Comparison of ENCODE assay signal across 8 cellular contexts in the genomic region with DNA sequence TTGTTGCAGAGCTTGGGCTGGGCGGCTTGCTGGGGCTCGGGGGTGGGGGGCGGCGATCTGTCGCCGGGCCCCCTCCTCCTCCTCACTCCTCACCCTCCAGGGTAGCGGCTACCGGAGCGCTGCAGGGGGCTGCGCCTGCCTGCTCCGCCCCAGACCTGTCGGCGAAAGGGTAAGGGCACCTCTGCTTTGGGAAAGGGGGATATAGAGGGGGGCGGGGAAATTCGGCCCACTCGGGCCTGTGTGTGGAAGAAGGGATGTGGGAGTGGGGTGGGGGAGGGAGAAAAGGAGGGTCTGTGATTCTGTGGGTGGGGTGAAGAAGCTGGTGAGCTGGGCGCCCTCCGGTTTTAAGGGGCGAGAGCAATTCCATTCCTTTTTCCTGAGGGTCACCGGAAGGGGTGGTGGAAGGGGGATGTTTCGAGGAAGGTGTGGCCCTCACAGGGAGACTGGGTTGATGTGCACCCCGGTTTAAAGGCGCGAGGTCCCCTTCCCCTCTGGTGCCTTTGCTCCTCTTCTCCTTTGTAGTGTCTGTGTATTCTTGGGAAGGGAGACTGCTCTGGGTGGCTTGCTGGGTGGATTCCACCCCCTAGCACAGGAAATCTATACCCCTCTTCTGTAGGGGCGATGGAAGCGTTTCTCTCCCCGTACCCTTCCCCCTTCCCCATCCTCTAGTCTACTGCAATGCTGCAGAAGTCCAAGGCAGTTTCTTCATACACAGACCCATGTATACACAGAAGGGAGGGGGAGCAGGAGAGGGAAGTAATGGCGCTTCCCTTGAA. TPM values are rescaled to one million over a fixed set of nuclear protein-coding genes. Genes with fewer than 3 reads are reported as not detected.
DNase-seq lines count a peak whose midpoint lies in the region; ATAC-seq and TF ChIP-seq lines count a peak whose summit lies in the region.

No MANE protein-coding gene starts in this region.

- H2AK5ac ChIP-seq in mesenchymal stem cell (ENCODE audit: low read length, severe bottlenecking) = peak overlapping the region; percentile 67

- H3K4me3 ChIP-seq in mesenchymal stem cell (ENCODE audit: insufficient read depth in 1 of 2, low read depth in 1 of 2, low read length in 2 of 2) (peak overlapping the region; percentile 93 to 96), thyroid gland (replicated peaks in 1 of 3) (peak overlapping the region; percentile 86 to 98 (median 96))

- H3K14ac ChIP-seq in mesenchymal stem cell (ENCODE audit: low read length in 2 of 2) = peak overlapping the region in 1 of 2 experiments; percentile 61

- H3K79me1 ChIP-seq in mesenchymal stem cell (replicated peaks; ENCODE audit: low read length, poor library complexity, severe bottlenecking) = no peaks in the 10 kb centered on the region

- H3K4me2 ChIP-seq in mesenchymal stem cell (ENCODE audit: low read length, poor library complexity, severe bottlenecking) = peak overlapping the region; percentile 55

- peak overlapping the region; percentile 34 for H4K91ac ChIP-seq in mesenchymal stem cell (ENCODE audit: low read length)

- H3K4ac ChIP-seq in mesenchymal stem cell (ENCODE audit: low read depth in 1 of 2, low read length in 2 of 2) = peak overlapping the region; percentile 46 to 97

- peak overlapping the region; percentile 94 for H3K9ac ChIP-seq in mesenchymal stem cell (ENCODE audit: low read length)

- no peak for TF ChIP-seq POLR2A in thyroid gland (IDR thresholded peaks at IDR 0.05)

- intact Hi-C loops in thyroid gland (cut with DNase I) = no loop called here

- no peaks in the 10 kb centered on the region for H3K9me3 ChIP-seq in mesenchymal stem cell (ENCODE audit: control insufficient read depth, low read length)
- H3K9me3 ChIP-seq in thyroid gland = no peaks in the 10 kb centered on the region

- H3K36me3 ChIP-seq in mesenchymal stem cell (ENCODE audit: control insufficient read depth in 1 of 2, insufficient read depth in 2 of 2, low read depth in 1 of 2, low read length in 2 of 2) = peaks cover 0 to 2% of the 10 kb centered on the region in 2 experiments
- no peaks in the 10 kb centered on the region for H3K36me3 ChIP-seq in thyroid gland

- no peak overlapping the region for H2BK15ac ChIP-seq in mesenchymal stem cell (ENCODE audit: low read depth, poor library complexity, severe bottlenecking)

- no peaks in the 10 kb centered on the region for H3K9me3 Mint-ChIP-seq in T-helper 2 cell treated with Interferon-gamma antibody and Interleukin-4, amounts not matched to agents 5 μg/mL and 100 μg/mL, for 36 hours
- H3K9me3 Mint-ChIP-seq in effector memory CD8-positive, alpha-beta T cell = no peaks in the 10 kb centered on the region

- peaks cover 27% of the 10 kb centered on the region for H3K4me1 Mint-ChIP-seq in T-helper 2 cell treated with Interferon-gamma antibody and Interleukin-4, amounts not matched to agents 5 μg/mL and 100 μg/mL, for 36 hours (ENCODE audit: low read depth)
- H3K4me1 Mint-ChIP-seq in effector memory CD8-positive, alpha-beta T cell (ENCODE audit: low read depth in 2 of 2) = peaks cover 31 to 48% of the 10 kb centered on the region in 2 donors

- H2BK12ac ChIP-seq in mesenchymal stem cell (ENCODE audit: low read length in 2 of 2) = peak overlapping the region in 1 of 2 experiments; percentile 54

- in situ Hi-C loops in ACHN (cut with HindIII; ENCODE audit: low pct_ligation_motif_present, low pct_unique_long_range_greater_than_20kb, low sequenced_read_pairs) = no loop called here

- peak overlapping the region; percentile 95 for H3K4me3 Mint-ChIP-seq in T-helper 2 cell treated with Interferon-gamma antibody and Interleukin-4, amounts not matched to agents 5 μg/mL and 100 μg/mL, for 36 hours
- peak overlapping the region; percentile 91 to 94 for H3K4me3 Mint-ChIP-seq in effector memory CD8-positive, alpha-beta T cell

- H3K4me1 ChIP-seq in mesenchymal stem cell (ENCODE audit: control insufficient read depth, insufficient read depth, low read depth, low read length) = peaks cover 1% of the 10 kb centered on the region
- H3K4me1 ChIP-seq in thyroid gland = peaks cover 8 to 19% of the 10 kb centered on the region in 2 donors

- ATAC-seq in GM18502 (IDR thresholded peaks at IDR 0.05; ENCODE audit: poor library complexity, unreplicated experiment) = peak; percentile 21
- no peak for ATAC-seq in effector memory CD8-positive, alpha-beta T cell (replicated peaks)

- H3K23ac ChIP-seq in mesenchymal stem cell (ENCODE audit: low read length in 2 of 2) = peak overlapping the region in 1 of 2 experiments; percentile 96

- H4K8ac ChIP-seq in mesenchymal stem cell (ENCODE audit: low read length) = peak overlapping the region; percentile 73

- peak overlapping the region; percentile 94 for H3K27ac Mint-ChIP-seq in T-helper 2 cell treated with Interferon-gamma antibody and Interleukin-4, amounts not matched to agents 5 μg/mL and 100 μg/mL, for 36 hours
- peak overlapping the region; percentile 96 to 98 for H3K27ac Mint-ChIP-seq in effector memory CD8-positive, alpha-beta T cell

- no peaks in the 10 kb centered on the region for H3K27me3 Mint-ChIP-seq in T-helper 2 cell treated with Interferon-gamma antibody and Interleukin-4, amounts not matched to agents 5 μg/mL and 100 μg/mL, for 36 hours (ENCODE audit: low read depth)
- no peaks in the 10 kb centered on the region for H3K27me3 Mint-ChIP-seq in effector memory CD8-positive, alpha-beta T cell

- 0% methylated on average over 16 of the region's 28 CpGs for WGBS in mesenchymal stem cell
- WGBS in thyroid gland, 2 donors = 1 to 2% methylated on average over 15 to 20 of the region's 28 CpGs

- no peak for TF ChIP-seq CTCF in thyroid gland (IDR thresholded peaks at IDR 0.05)

- peak overlapping the region; percentile 58 for H2BK5ac ChIP-seq in mesenchymal stem cell (ENCODE audit: low read depth, low read length, poor library complexity, severe bottlenecking)

- H3K27ac ChIP-seq in mesenchymal stem cell (ENCODE audit: low read length, poor library complexity, severe bottlenecking) (peak overlapping the region; percentile 31), thyroid gland (peak overlapping the region; percentile 95 to 98 (median 95))

- H3K27me3 ChIP-seq in mesenchymal stem cell (ENCODE audit: control insufficient read depth in 1 of 2, insufficient read depth in 1 of 2, low read length in 2 of 2) (no peaks in the 10 kb centered on the region), thyroid gland (no peaks in the 10 kb centered on the region)

- peaks cover 18% of the 10 kb centered on the region for H3K36me3 Mint-ChIP-seq in T-helper 2 cell treated with Interferon-gamma antibody and Interleukin-4, amounts not matched to agents 5 μg/mL and 100 μg/mL, for 36 hours (ENCODE audit: low read depth)
- peaks cover 33% of the 10 kb centered on the region for H3K36me3 Mint-ChIP-seq in effector memory CD8-positive, alpha-beta T cell (ENCODE audit: insufficient read depth)

- peak overlapping the region; percentile 88 to 95 for H3K18ac ChIP-seq in mesenchymal stem cell (ENCODE audit: low read depth in 1 of 2, low read length in 2 of 2)

- peak overlapping the region; percentile 94 for H2BK120ac ChIP-seq in mesenchymal stem cell (ENCODE audit: low read depth, low read length)

- DNase-seq in ACHN (peak; percentile 47), HuH-7.5 (ENCODE audit: low spot score) (peak; percentile 35), mesenchymal stem cell (peak; percentile 74), thyroid gland (peak; percentile 12 to 17), NCI-H1694 (lab: John Stamatoyannopoulos, UW) (no peak)
- peak; percentile 7 for DNase-seq in T-helper 2 cell treated with Interferon-gamma antibody and Interleukin-4, amounts not matched to agents 5 μg/mL and 100 μg/mL, for 36 hours (ENCODE audit: low spot score)
- DNase-seq in effector memory CD8-positive, alpha-beta T cell = peak in 2 of 3 experiments; percentile 7 to 15

- H2AFZ ChIP-seq in mesenchymal stem cell (ENCODE audit: low read depth, low read length) = peak overlapping the region; percentile 42

RNA-seq across cellular contexts. Expression of gene TAOK1, which starts 0.9 kb away (rescaled TPM):
- 23.2 TPM for polyA plus RNA-seq in mesenchymal stem cell (2013, experiment 1 of 2)
- polyA plus RNA-seq in mesenchymal stem cell (2013, experiment 2 of 2) = 23.3 TPM
- total RNA-seq in thyroid gland = 10 to 100 TPM; 62.9 to 87.5 (median 68.8) TPM
